In genomic region chr16:46911038-46911437, GRCh38 we compare ENCODE assay signal across 14 cellular contexts. TPM values are rescaled to one million over a fixed set of nuclear protein-coding genes. Genes with fewer than 3 reads are reported as not detected.
DNase-seq lines count a peak whose midpoint lies in the region; ATAC-seq and TF ChIP-seq lines count a peak whose summit lies in the region.
"Had no signal": no experiment of that assay in that cellular context is flagged by ENCODE, and none has a peak within 500 bp of the region (broad histone marks: within the 10 kb centered on the region; RNA-seq: fewer than 3 reads in every experiment).

No MANE protein-coding gene starts in this region.

- H3K4me1 ChIP-seq in prostate gland (replicated peaks) (peaks cover 5% of the 10 kb centered on the region), upper lobe of right lung (no peaks in the 10 kb centered on the region)
- H3K4me1 ChIP-seq: parathyroid adenoma had no signal

- TF ChIP-seq CTCF in prostate gland (IDR thresholded peaks at IDR 0.05) (no peak), upper lobe of right lung (IDR thresholded peaks at IDR 0.05) (no peak)

- H3K36me3 ChIP-seq in prostate gland = no peaks in the 10 kb centered on the region
- no peaks in the 10 kb centered on the region for H3K36me3 ChIP-seq in upper lobe of right lung
- H3K36me3 ChIP-seq in H7 (replicated peaks; ENCODE audit: control insufficient read depth, insufficient read depth, low read length) = peaks cover 51% of the 10 kb centered on the region

- H3K27me3 ChIP-seq in prostate gland (replicated peaks; ENCODE audit: insufficient read depth) (no peaks in the 10 kb centered on the region), upper lobe of right lung (no peaks in the 10 kb centered on the region), H7 (ENCODE audit: control insufficient read depth, insufficient read depth, low read length) (no peaks in the 10 kb centered on the region)

- H3K27ac ChIP-seq in prostate gland (peak overlapping the region; percentile 41 to 71), upper lobe of right lung (no peak overlapping the region)
- H3K27ac ChIP-seq: parathyroid adenoma had no signal

- ATAC-seq in GM19023 (IDR thresholded peaks at IDR 0.05; ENCODE audit: unreplicated experiment) = peak; percentile 59
- peak; percentile 55 for ATAC-seq in HG02588 (IDR thresholded peaks at IDR 0.05; ENCODE audit: unreplicated experiment)
- ATAC-seq in HG03571 (IDR thresholded peaks at IDR 0.05; ENCODE audit: unreplicated experiment) = peak; percentile 47
- no peak for ATAC-seq in upper lobe of right lung
- ATAC-seq: T-helper 17 cell had no signal

- WGBS in prostate gland = 39% methylated on average over 3 of the region's 3 CpGs

- H3K9me3 ChIP-seq in prostate gland (no peaks in the 10 kb centered on the region), upper lobe of right lung (no peaks in the 10 kb centered on the region)

- DNase-seq in prostate gland (ENCODE audit: low spot score) (no peak), upper lobe of right lung (no peak), H7 (no peak), AML-193 (lab: John Stamatoyannopoulos, UW) (no peak)
- no peak for DNase-seq in activated naive CD4-positive, alpha-beta T cell treated with Interleukin-2 at 50 U/mL for 16 hours
- DNase-seq: activated gamma-delta T cell, GDM1, immature natural killer cell, NCI-H226, T-helper 17 cell had no signal

- H3K4me3 ChIP-seq in prostate gland (no peak overlapping the region), upper lobe of right lung (no peak overlapping the region), H7 (ENCODE audit: insufficient read depth, low read depth, low read length) (no peak overlapping the region)

- no peak for TF ChIP-seq POLR2A in prostate gland (IDR thresholded peaks at IDR 0.05)

- intact Hi-C loops in prostate gland (cut with DNase I) = no loop called here
- intact Hi-C loops in upper lobe of right lung (cut with DNase I) = no loop called here

RNA-seq across cellular contexts. Expression of gene GPT2, which starts 26.9 kb away (rescaled TPM):
- total RNA-seq in prostate gland (10 to 100 TPM; 49.8 to 64.6 TPM), upper lobe of right lung (6.2 TPM)
- total RNA-seq in H7 (2014; rRNA removed; shearing (Covaris generic)) = 56.8 and 63.2 TPM in 2 replicates
